1 cellular context compared by ENCODE assay signal in the genomic region with DNA sequence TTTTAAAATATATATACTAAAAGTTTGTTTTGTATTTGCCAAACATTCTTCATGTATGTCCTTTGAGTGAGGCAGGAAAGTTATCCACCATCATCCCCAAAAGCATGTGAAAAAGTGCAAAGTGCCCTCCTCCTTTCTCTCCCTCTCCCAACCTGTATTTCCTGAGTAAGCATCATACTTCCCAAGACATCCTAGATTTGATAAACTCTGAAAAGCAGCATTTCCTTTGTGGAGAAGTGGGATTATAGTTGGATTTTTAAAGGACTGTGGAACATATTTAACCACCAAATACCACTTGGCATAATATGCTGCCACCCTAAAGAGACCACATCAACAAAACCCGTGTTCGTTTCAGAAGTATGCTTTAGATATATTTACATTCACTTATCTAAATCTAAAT.
TF ChIP-seq lines count a peak whose summit lies in the region.

No MANE protein-coding gene starts in this region.

TF ChIP-seq in liver, 16 proteins besides CTCF, POLR2A, EP300 and RAD21 (continued from another document):
- TF ChIP-seq, protein P1, sequence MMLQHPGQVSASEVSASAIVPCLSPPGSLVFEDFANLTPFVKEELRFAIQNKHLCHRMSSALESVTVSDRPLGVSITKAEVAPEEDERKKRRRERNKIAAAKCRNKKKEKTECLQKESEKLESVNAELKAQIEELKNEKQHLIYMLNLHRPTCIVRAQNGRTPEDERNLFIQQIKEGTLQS (IDR thresholded peaks at IDR 0.05): no peak
- TF ChIP-seq, protein P2, sequence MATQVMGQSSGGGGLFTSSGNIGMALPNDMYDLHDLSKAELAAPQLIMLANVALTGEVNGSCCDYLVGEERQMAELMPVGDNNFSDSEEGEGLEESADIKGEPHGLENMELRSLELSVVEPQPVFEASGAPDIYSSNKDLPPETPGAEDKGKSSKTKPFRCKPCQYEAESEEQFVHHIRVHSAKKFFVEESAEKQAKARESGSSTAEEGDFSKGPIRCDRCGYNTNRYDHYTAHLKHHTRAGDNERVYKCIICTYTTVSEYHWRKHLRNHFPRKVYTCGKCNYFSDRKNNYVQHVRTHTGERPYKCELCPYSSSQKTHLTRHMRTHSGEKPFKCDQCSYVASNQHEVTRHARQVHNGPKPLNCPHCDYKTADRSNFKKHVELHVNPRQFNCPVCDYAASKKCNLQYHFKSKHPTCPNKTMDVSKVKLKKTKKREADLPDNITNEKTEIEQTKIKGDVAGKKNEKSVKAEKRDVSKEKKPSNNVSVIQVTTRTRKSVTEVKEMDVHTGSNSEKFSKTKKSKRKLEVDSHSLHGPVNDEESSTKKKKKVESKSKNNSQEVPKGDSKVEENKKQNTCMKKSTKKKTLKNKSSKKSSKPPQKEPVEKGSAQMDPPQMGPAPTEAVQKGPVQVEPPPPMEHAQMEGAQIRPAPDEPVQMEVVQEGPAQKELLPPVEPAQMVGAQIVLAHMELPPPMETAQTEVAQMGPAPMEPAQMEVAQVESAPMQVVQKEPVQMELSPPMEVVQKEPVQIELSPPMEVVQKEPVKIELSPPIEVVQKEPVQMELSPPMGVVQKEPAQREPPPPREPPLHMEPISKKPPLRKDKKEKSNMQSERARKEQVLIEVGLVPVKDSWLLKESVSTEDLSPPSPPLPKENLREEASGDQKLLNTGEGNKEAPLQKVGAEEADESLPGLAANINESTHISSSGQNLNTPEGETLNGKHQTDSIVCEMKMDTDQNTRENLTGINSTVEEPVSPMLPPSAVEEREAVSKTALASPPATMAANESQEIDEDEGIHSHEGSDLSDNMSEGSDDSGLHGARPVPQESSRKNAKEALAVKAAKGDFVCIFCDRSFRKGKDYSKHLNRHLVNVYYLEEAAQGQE (IDR thresholded peaks at IDR 0.05): no peak
- TF ChIP-seq JUND (IDR thresholded peaks at IDR 0.05): no peak
- no peak for TF ChIP-seq TAF1 (conservative IDR thresholded peaks at IDR 0.05)
- no peak for TF ChIP-seq EGR1 (IDR thresholded peaks at IDR 0.05; ENCODE audit: low read depth in 2 of 2)
- no peak for TF ChIP-seq YY1 (IDR thresholded peaks at IDR 0.05)
- no peak for TF ChIP-seq FOXA1 (IDR thresholded peaks at IDR 0.05)
- no peak for TF ChIP-seq HNF4A (conservative IDR thresholded peaks at IDR 0.05)
- no peak for TF ChIP-seq SP1 (IDR thresholded peaks at IDR 0.05)
- TF ChIP-seq FOXA2 (IDR thresholded peaks at IDR 0.05): no peak
- TF ChIP-seq HNF4G (IDR thresholded peaks at IDR 0.05): no peak
- TF ChIP-seq GABPA (IDR thresholded peaks at IDR 0.05 in 1 of 2, conservative IDR thresholded peaks at IDR 0.05 in 1 of 2): no peak
- TF ChIP-seq, protein P3, sequence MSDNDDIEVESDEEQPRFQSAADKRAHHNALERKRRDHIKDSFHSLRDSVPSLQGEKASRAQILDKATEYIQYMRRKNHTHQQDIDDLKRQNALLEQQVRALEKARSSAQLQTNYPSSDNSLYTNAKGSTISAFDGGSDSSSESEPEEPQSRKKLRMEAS (IDR thresholded peaks at IDR 0.05): no peak
